1 cellular context compared by ENCODE assay signal in genomic region chr6:116291701-116292396, GRCh38.
TF ChIP-seq lines count a peak whose summit lies in the region.

No MANE protein-coding gene starts in this region.

TF ChIP-seq in endothelial cell of umbilical vein, 7 proteins besides CTCF, POLR2A, EP300 and RAD21:
- TF ChIP-seq POLR2AphosphoS5 (IDR thresholded peaks at IDR 0.05; ENCODE audit: insufficient read depth, low read depth, low read length) (no peak), MAX (IDR thresholded peaks at IDR 0.05; ENCODE audit: insufficient read depth, insufficient read length) (no peak), MYC (IDR thresholded peaks at IDR 0.05; ENCODE audit: low read depth, low read length) (no peak), GATA2 (IDR thresholded peaks at IDR 0.05; ENCODE audit: insufficient read depth, insufficient read length, low read depth, low read length) (no peak), FOS (IDR thresholded peaks at IDR 0.05; ENCODE audit: borderline replicate concordance, insufficient read depth, low read length) (no peak), EZH2 (IDR thresholded peaks at IDR 0.05; ENCODE audit: borderline replicate concordance, low read depth, low read length, severe bottlenecking) (no peak), JUN (IDR thresholded peaks at IDR 0.05; ENCODE audit: borderline replicate concordance, insufficient read depth, insufficient read length, low read depth) (no peak)
